11 cellular contexts compared by ENCODE assay signal in the genomic region with DNA sequence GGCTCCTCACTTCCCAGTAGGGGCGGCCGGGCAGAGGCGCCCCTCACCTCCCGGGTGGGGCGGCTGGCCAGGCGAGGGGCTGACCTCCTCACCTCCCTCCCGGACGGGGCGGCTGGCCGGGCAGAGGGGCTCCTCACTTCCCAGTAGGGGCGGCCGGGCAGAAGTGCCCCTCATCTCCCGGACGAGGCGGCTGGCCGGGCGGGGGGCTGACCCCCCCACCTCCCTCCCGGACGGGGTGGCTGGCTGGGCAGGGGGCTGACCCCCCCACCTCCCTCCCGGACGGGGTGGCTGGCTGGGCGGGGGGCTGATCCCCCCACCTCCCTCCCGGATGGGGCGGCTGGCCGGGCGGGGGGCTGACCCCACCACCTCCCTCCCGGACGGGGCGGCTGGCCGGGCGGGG. TPM values are rescaled to one million over a fixed set of nuclear protein-coding genes. Genes with fewer than 3 reads are reported as not detected.
"Had no signal": no experiment of that assay in that cellular context is flagged by ENCODE, and none has a peak within 500 bp of the region (broad histone marks: within the 10 kb centered on the region; RNA-seq: fewer than 3 reads in every experiment).

No MANE protein-coding gene starts in this region.

RNA-seq across cellular contexts. Expression of a gene that starts 14.9 kb away (rescaled TPM):
- total RNA-seq: OCI-LY7, PC-3, PC-9, Peyer's patch, RPMI7951, SJSA1, SK-MEL-5 had no signal
- polyA plus RNA-seq: SK-N-SH had no signal

RNA-seq across cellular contexts. Expression of a gene that starts 27.0 kb away (rescaled TPM):
- total RNA-seq: OCI-LY7, PC-3, PC-9, Peyer's patch, Right ventricle myocardium inferior, Right ventricle myocardium superior, RPMI7951, SJSA1, SK-MEL-5 had no signal
- polyA plus RNA-seq: SK-N-SH had no signal

RNA-seq across cellular contexts. Expression of a gene that starts 40.0 kb away (rescaled TPM):
- total RNA-seq: OCI-LY7, PC-3, PC-9, Peyer's patch, Right ventricle myocardium inferior, Right ventricle myocardium superior, RPMI7951, SJCRH30, SJSA1, SK-MEL-5 had no signal
- polyA plus RNA-seq: SK-N-SH had no signal
